ENCODE assay signal across 24 cellular contexts in the genomic region with DNA sequence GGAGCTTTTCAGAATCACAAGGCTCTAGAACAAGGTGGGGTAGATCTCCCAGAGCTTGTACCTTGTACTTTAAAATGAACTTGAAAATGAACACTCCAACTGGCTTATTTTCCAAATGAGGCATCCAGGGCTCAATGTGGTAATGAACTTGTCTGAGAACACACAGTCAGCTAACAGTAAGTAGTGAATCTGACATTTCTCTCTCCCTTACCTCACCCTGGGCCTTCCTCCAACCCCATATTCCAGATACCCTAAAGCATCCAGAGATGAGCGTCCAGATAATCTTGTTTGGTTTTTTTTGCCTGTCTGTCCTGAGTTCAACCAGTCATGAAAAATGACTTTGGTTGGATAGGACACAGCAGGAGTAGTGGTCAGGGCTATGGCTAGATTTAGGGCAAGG.
"Had no signal": no experiment of that assay in that cellular context is flagged by ENCODE, and none has a peak within 500 bp of the region (broad histone marks: within the 10 kb centered on the region; RNA-seq: fewer than 3 reads in every experiment).

No MANE protein-coding gene starts in this region.

- H3K9ac ChIP-seq: SK-N-SH had no signal

- H3K4me1 ChIP-seq: body of pancreas, psoas muscle, thyroid gland had no signal

- ATAC-seq: body of pancreas; psoas muscle; stimulated activated memory B cell treated with anti-CD40 and anti-IgM and Interleukin-4, amounts not matched to agents 10 μg/mL and 1 μg/mL and 100 μg/mL, for 72 hours; WTC11 had no signal

- H3K4me1 Mint-ChIP-seq: endodermal cell; neural crest cell; stimulated activated memory B cell treated with anti-CD40 and anti-IgM and Interleukin-4, amounts not matched to agents 10 μg/mL and 1 μg/mL and 100 μg/mL, for 72 hours had no signal

- H3K27me3 Mint-ChIP-seq: activated naive CD8-positive, alpha-beta T cell had no signal

- FAIRE-seq: colon, TTC549 had no signal

- H3K27ac ChIP-seq: body of pancreas, dorsolateral prefrontal cortex, epithelial cell of prostate, ovary, psoas muscle, spleen, thyroid gland, vagina had no signal

- H3K9me3 Mint-ChIP-seq: activated CD4-positive, alpha-beta memory T cell treated with anti-CD3 and anti-CD28 coated beads for 36 hours; endodermal cell; mesothelial cell of epicardium; neural crest cell; stimulated activated memory B cell treated with anti-CD40 and anti-IgM and Interleukin-4, amounts not matched to agents 10 μg/mL and 1 μg/mL and 100 μg/mL, for 72 hours; T-helper 2 cell treated with Interferon-gamma antibody and Interleukin-4, amounts not matched to agents 5 μg/mL and 100 μg/mL, for 36 hours; WTC11 had no signal

- DNase-seq: activated CD4-positive, alpha-beta memory T cell treated with anti-CD3 and anti-CD28 coated beads for 36 hours; activated CD4-positive, alpha-beta T cell treated with anti-CD3 and anti-CD28 coated beads for 4 hours; body of pancreas; caudate nucleus; dorsolateral prefrontal cortex; endodermal cell; islet precursor cell; ovary; psoas muscle; SK-N-SH; spleen; stimulated activated CD4-positive, alpha-beta T cell treated with anti-CD3 and anti-CD28 coated beads, Interleukin-4, amount 100 ng/mL, for 4 hours; thyroid gland had no signal

- H3K36me3 Mint-ChIP-seq: activated CD4-positive, alpha-beta memory T cell treated with anti-CD3 and anti-CD28 coated beads for 36 hours; activated naive CD8-positive, alpha-beta T cell; mesothelial cell of epicardium; stimulated activated memory B cell treated with anti-CD40 and anti-IgM and Interleukin-4, amounts not matched to agents 10 μg/mL and 1 μg/mL and 100 μg/mL, for 72 hours; WTC11 had no signal

- H3K4me2 ChIP-seq: SK-N-SH had no signal

- H3K4me3 Mint-ChIP-seq: activated CD4-positive, alpha-beta memory T cell treated with anti-CD3 and anti-CD28 coated beads for 36 hours; activated naive CD8-positive, alpha-beta T cell; endodermal cell; mesothelial cell of epicardium; neural crest cell; stimulated activated memory B cell treated with anti-CD40 and anti-IgM and Interleukin-4, amounts not matched to agents 10 μg/mL and 1 μg/mL and 100 μg/mL, for 72 hours; T-helper 2 cell treated with Interferon-gamma antibody and Interleukin-4, amounts not matched to agents 5 μg/mL and 100 μg/mL, for 36 hours; WTC11 had no signal

- H3K27me3 ChIP-seq: body of pancreas, dorsolateral prefrontal cortex, ovary, thyroid gland, vagina had no signal

- H3K27ac Mint-ChIP-seq: activated CD4-positive, alpha-beta memory T cell treated with anti-CD3 and anti-CD28 coated beads for 36 hours; activated naive CD8-positive, alpha-beta T cell; endodermal cell; stimulated activated memory B cell treated with anti-CD40 and anti-IgM and Interleukin-4, amounts not matched to agents 10 μg/mL and 1 μg/mL and 100 μg/mL, for 72 hours; T-helper 2 cell treated with Interferon-gamma antibody and Interleukin-4, amounts not matched to agents 5 μg/mL and 100 μg/mL, for 36 hours; WTC11 had no signal

- H3K36me3 ChIP-seq: ovary, spleen, thyroid gland, vagina had no signal

- H3K9me3 ChIP-seq: body of pancreas, ovary, psoas muscle, SK-N-SH, spleen, thyroid gland, vagina had no signal

- H3K4me3 ChIP-seq: body of pancreas, dorsolateral prefrontal cortex, lung, ovary, psoas muscle, spleen, thyroid gland, vagina had no signal
